17 cellular contexts compared by ENCODE assay signal in genomic region chr2:102331311-102331980, GRCh38. TPM values are rescaled to one million over a fixed set of nuclear protein-coding genes. Genes with fewer than 3 reads are reported as not detected.
A peak's percentile ranks its signal among the peaks of the same experiment; 100 is the strongest.
DNase-seq lines count a peak whose midpoint lies in the region; ATAC-seq and TF ChIP-seq lines count a peak whose summit lies in the region.
"Had no signal": no experiment of that assay in that cellular context is flagged by ENCODE, and none has a peak within 500 bp of the region (broad histone marks: within the 10 kb centered on the region; RNA-seq: fewer than 3 reads in every experiment).

No MANE protein-coding gene starts in this region.

- no peaks in the 10 kb centered on the region for H3K79me2 ChIP-seq in PC-9 (ENCODE audit: low read depth)

- no TSS peak for BruUV-seq in PC-9 (replicated peaks; lab: Mats Ljungman, UMichigan)

- H3F3A ChIP-seq in PC-9 (ENCODE audit: insufficient read depth, low read depth), result peaks cover 8% of the 10 kb centered on the region; the same call in 1 of the 2 replicates

- 0 out of 2 replicates have a peak, but pooled peaks cover 8% of the 10 kb centered on the region for H3K9me3 ChIP-seq in PC-9 (ENCODE audit: insufficient read depth, low read depth)
- H3K9me3 ChIP-seq: A549 had no signal

- no peaks in the 10 kb centered on the region for H3K36me3 ChIP-seq in PC-9 (ENCODE audit: low read depth)

- ATAC-seq in left ventricle myocardium superior (peak; percentile 57), HG03565 (IDR thresholded peaks at IDR 0.05; ENCODE audit: unreplicated experiment) (no peak)
- ATAC-seq: A549; CD8-positive, alpha-beta T cell; HCT116 had no signal

- POLR2A ChIA-PET in PC-9 (lab: Charles Lee; ENCODE audit: unreplicated experiment), result no interaction called here

- H4K20me1 ChIP-seq in PC-9 (ENCODE audit: insufficient read depth), result no peaks in the 10 kb centered on the region

- no peak overlapping the region for H3K4me2 ChIP-seq in PC-9
- H3K4me2 ChIP-seq: A549 had no signal

- H3K27ac ChIP-seq in PC-9, result no peak overlapping the region
- H3K27ac ChIP-seq: A549, HL-60 had no signal

- TF ChIP-seq CTCF in AG10803 (conservative IDR thresholded peaks at IDR 0.05; ENCODE audit: low read length) (no peak), cardiac fibroblast (IDR thresholded peaks at IDR 0.05; ENCODE audit: low read depth, low read length) (no peak), PC-9 (conservative IDR thresholded peaks at IDR 0.05) (no peak)

- no peak overlapping the region for H2AFZ ChIP-seq in PC-9

- intact Hi-C loops in left ventricle myocardium superior (cut with micrococcal nuclease), result no loop called here
- intact Hi-C loops in PC-9 (cut with micrococcal nuclease; ENCODE audit: unreplicated experiment), result no loop called here
- intact Hi-C loops in posterior vena cava (cut with DNase I), result loop anchor here in 1 of 2 donors (5.0 kb wide), 1 partner anchor 1349 kb away; no protein-coding TSS in a partner anchor

- no peaks in the 10 kb centered on the region for H3K9me2 ChIP-seq in PC-9 (ENCODE audit: insufficient read depth)

- H3K4me1 ChIP-seq in PC-9 (replicated peaks; ENCODE audit: insufficient read depth), result peaks cover 17% of the 10 kb centered on the region

- peak; percentile 76 for DNase-seq in AG10803 (ENCODE audit: low read depth)
- peak; percentile 16 for DNase-seq in ELR (ENCODE audit: low read depth)
- peak; percentile 25 to 46 for DNase-seq in cardiac fibroblast (ENCODE audit: low read depth in 2 of 2)
- peak; percentile 32 for DNase-seq in left ventricle myocardium superior
- DNase-seq in PC-9, result no peak
- no peak for DNase-seq in posterior vena cava (ENCODE audit: low spot score)
- DNase-seq: CD8-positive, alpha-beta T cell; COR-L47; DMS153; DMS79 treated with DMSO at 0.1 percent for 48 hours; EL; GDM1 had no signal

- no peaks in the 10 kb centered on the region for H3K27me3 ChIP-seq in PC-9 (ENCODE audit: insufficient read depth, low read depth)

- CTCF ChIA-PET in PC-9 (lab: Charles Lee), result interaction anchor here (0.6 kb wide), 1 partner anchor 11 kb away, joined by 3 read pairs; no protein-coding TSS in a partner anchor

- no peak overlapping the region for H3K4me3 ChIP-seq in AG10803 (ENCODE audit: low read length)
- H3K4me3 ChIP-seq in cardiac fibroblast (replicated peaks in 1 of 2; ENCODE audit: low read depth in 2 of 2, low read length in 2 of 2), result no peak overlapping the region
- no peak overlapping the region for H3K4me3 ChIP-seq in PC-9
- H3K4me3 ChIP-seq: A549 had no signal

RNA-seq across cellular contexts. Expression of gene IL1RL1, which starts 20.1 kb away (rescaled TPM):
- total RNA-seq in left ventricle myocardium superior, result 2.5 TPM
- total RNA-seq in PC-9 (2021), result 0.55 and 1.7 TPM in 2 replicates
- total RNA-seq in posterior vena cava, result 10 to 100 TPM; 15.8 to 16.2 TPM
- total RNA-seq: CD8-positive, alpha-beta T cell; H4 had no signal

RNA-seq across cellular contexts. Expression of gene IL18R1, which starts 24.1 kb away (rescaled TPM):
- total RNA-seq in left ventricle myocardium superior (1.3 TPM), PC-9 (2021) (1.9 and 3.4 TPM in 2 replicates), posterior vena cava (1 to 10 TPM; 5.1 to 7.4 TPM)

Comparison
In these comparisons a context has a peak if more than half of its experiments do, and no peak if none do; other contexts are left out.
1. DNase-seq: peak in AG10803 (single experiment), ELR (single experiment), cardiac fibroblast (2 of 2) and left ventricle myocardium superior (single experiment); none in PC-9 (0 of 2) and posterior vena cava (single experiment).